ENCODE assay signal across 23 cellular contexts in the genomic region with DNA sequence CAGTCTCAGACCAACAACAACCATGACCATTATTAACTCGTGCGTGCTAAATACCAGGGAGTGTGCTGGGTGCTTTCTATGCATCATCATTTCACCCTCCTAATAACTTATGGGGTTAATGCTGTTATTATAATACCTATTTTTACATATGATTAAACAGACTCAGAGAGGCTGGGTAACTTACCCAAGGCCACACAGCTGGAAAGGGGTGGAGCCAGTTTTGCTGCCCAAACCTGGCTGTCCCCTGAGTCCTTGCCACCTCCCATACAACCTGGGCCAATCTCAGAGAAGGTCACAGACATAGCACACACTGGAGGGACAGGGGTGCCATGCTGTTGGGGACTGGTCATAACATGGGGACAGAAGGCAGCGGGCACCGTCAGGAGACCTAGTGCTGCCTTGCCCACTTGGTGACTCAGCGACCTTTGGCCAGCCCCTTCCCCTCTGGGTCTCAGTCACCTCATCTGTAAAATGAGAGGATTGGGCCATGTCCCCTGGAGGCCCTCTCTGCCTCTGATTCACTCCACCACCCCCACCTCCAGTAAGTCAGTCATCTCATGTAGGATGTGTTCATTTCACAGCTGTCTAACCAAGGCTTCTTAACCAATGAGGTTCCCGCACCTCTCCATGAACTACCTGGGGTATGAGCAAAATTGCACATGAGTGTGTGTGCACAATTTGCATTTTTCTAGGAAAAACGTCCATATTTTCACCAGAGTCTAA. TPM values are rescaled to one million over a fixed set of nuclear protein-coding genes. Genes with fewer than 3 reads are reported as not detected.
"Had no signal": no experiment of that assay in that cellular context is flagged by ENCODE, and none has a peak within 500 bp of the region (broad histone marks: within the 10 kb centered on the region; RNA-seq: fewer than 3 reads in every experiment).

No MANE protein-coding gene starts in this region.

- FAIRE-seq: astrocyte, colon, endothelial cell of umbilical vein had no signal

- H3K4me3 ChIP-seq: esophagus squamous epithelium, gastroesophageal sphincter, right lobe of liver, skin epidermis, thoracic aorta, upper lobe of left lung had no signal

- H3K4me1 ChIP-seq: gastroesophageal sphincter, right lobe of liver, upper lobe of left lung had no signal

- H3K4me3 Mint-ChIP-seq: activated naive CD8-positive, alpha-beta T cell treated with anti-CD3 and anti-CD28 coated beads for 36 hours; effector memory CD8-positive, alpha-beta T cell; natural killer cell treated with Interleukin-12 subunit alpha and Interleukin-12 subunit beta and Interleukin-15 and Interleukin-18, amount 100 ng/mL, for 72 hours; stimulated activated naive B cell treated with anti-CD40 and anti-IgM and Interleukin-4, amounts not matched to agents 10 μg/mL and 1 μg/mL and 100 μg/mL, for 72 hours; T-helper 1 cell treated with Interleukin-12 subunit alpha and Interleukin-12 subunit beta and Interleukin-4 antibody, amounts not matched to agents 30 μg/mL and 1 μg/mL, for 36 hours; WTC11 had no signal

- H3K9me3 ChIP-seq: esophagus squamous epithelium, gastroesophageal sphincter, right lobe of liver, thoracic aorta, upper lobe of left lung had no signal

- H3K27me3 ChIP-seq: right lobe of liver, upper lobe of left lung had no signal

- H3K36me3 ChIP-seq: esophagus squamous epithelium, gastroesophageal sphincter, right lobe of liver, thoracic aorta, upper lobe of left lung had no signal

- DNase-seq: activated gamma-delta T cell; activated naive CD8-positive, alpha-beta T cell treated with anti-CD3 and anti-CD28 coated beads for 36 hours; central memory CD4-positive, alpha-beta T cell; effector memory CD8-positive, alpha-beta T cell; esophagus squamous epithelium; hypothalamus; left cardiac atrium; midbrain; right lobe of liver; stimulated activated naive B cell treated with anti-CD40 and anti-IgM and Interleukin-4, amounts not matched to agents 10 μg/mL and 1 μg/mL and 100 μg/mL, for 72 hours; T1000; upper lobe of left lung had no signal

- H3K4me1 Mint-ChIP-seq: stimulated activated naive B cell treated with anti-CD40 and anti-IgM and Interleukin-4, amounts not matched to agents 10 μg/mL and 1 μg/mL and 100 μg/mL, for 72 hours had no signal

- H3K27ac ChIP-seq: esophagus squamous epithelium, gastroesophageal sphincter, right lobe of liver, skin epidermis, thoracic aorta, upper lobe of left lung had no signal

- H3K9me3 Mint-ChIP-seq: activated naive CD8-positive, alpha-beta T cell treated with anti-CD3 and anti-CD28 coated beads for 36 hours; effector memory CD8-positive, alpha-beta T cell; natural killer cell treated with Interleukin-12 subunit alpha and Interleukin-12 subunit beta and Interleukin-15 and Interleukin-18, amount 100 ng/mL, for 72 hours; stimulated activated naive B cell treated with anti-CD40 and anti-IgM and Interleukin-4, amounts not matched to agents 10 μg/mL and 1 μg/mL and 100 μg/mL, for 72 hours; T-helper 1 cell treated with Interleukin-12 subunit alpha and Interleukin-12 subunit beta and Interleukin-4 antibody, amounts not matched to agents 30 μg/mL and 1 μg/mL, for 36 hours had no signal

- H3K27ac Mint-ChIP-seq: activated naive CD8-positive, alpha-beta T cell treated with anti-CD3 and anti-CD28 coated beads for 36 hours; effector memory CD8-positive, alpha-beta T cell; natural killer cell treated with Interleukin-12 subunit alpha and Interleukin-12 subunit beta and Interleukin-15 and Interleukin-18, amount 100 ng/mL, for 72 hours; stimulated activated naive B cell treated with anti-CD40 and anti-IgM and Interleukin-4, amounts not matched to agents 10 μg/mL and 1 μg/mL and 100 μg/mL, for 72 hours; T-helper 1 cell treated with Interleukin-12 subunit alpha and Interleukin-12 subunit beta and Interleukin-4 antibody, amounts not matched to agents 30 μg/mL and 1 μg/mL, for 36 hours; WTC11 had no signal

- H3K36me3 Mint-ChIP-seq: activated naive CD8-positive, alpha-beta T cell treated with anti-CD3 and anti-CD28 coated beads for 36 hours; natural killer cell treated with Interleukin-12 subunit alpha and Interleukin-12 subunit beta and Interleukin-15 and Interleukin-18, amount 100 ng/mL, for 72 hours; stimulated activated naive B cell treated with anti-CD40 and anti-IgM and Interleukin-4, amounts not matched to agents 10 μg/mL and 1 μg/mL and 100 μg/mL, for 72 hours had no signal

- ATAC-seq: effector memory CD8-positive, alpha-beta T cell; gastroesophageal sphincter; left cardiac atrium; stimulated activated naive B cell treated with anti-CD40 and anti-IgM and Interleukin-4, amounts not matched to agents 10 μg/mL and 1 μg/mL and 100 μg/mL, for 72 hours; WTC11 had no signal

RNA-seq across cellular contexts. Expression of a gene that starts 11.4 kb away (rescaled TPM):
- total RNA-seq: activated naive CD8-positive, alpha-beta T cell treated with anti-CD3 and anti-CD28 coated beads for 36 hours; astrocyte; dermis microvascular lymphatic vessel endothelial cell; endothelial cell of umbilical vein; left cardiac atrium; natural killer cell treated with Interleukin-12 subunit alpha and Interleukin-12 subunit beta and Interleukin-15 and Interleukin-18, amount 100 ng/mL, for 72 hours; thoracic aorta; upper lobe of left lung had no signal
- polyA plus RNA-seq: endothelial cell of umbilical vein had no signal

RNA-seq across cellular contexts. Expression of a gene that starts 18.2 kb away (rescaled TPM):
- total RNA-seq: activated naive CD8-positive, alpha-beta T cell treated with anti-CD3 and anti-CD28 coated beads for 36 hours; dermis microvascular lymphatic vessel endothelial cell; endothelial cell of umbilical vein; gastroesophageal sphincter; natural killer cell treated with Interleukin-12 subunit alpha and Interleukin-12 subunit beta and Interleukin-15 and Interleukin-18, amount 100 ng/mL, for 72 hours; right lobe of liver; thoracic aorta had no signal
- polyA plus RNA-seq: endothelial cell of umbilical vein, liver had no signal

RNA-seq across cellular contexts. Expression of a gene that starts 19.2 kb away (rescaled TPM):
- total RNA-seq: activated naive CD8-positive, alpha-beta T cell treated with anti-CD3 and anti-CD28 coated beads for 36 hours; astrocyte; dermis microvascular lymphatic vessel endothelial cell; endothelial cell of umbilical vein; gastroesophageal sphincter; left cardiac atrium; liver; natural killer cell treated with Interleukin-12 subunit alpha and Interleukin-12 subunit beta and Interleukin-15 and Interleukin-18, amount 100 ng/mL, for 72 hours; right lobe of liver; thoracic aorta; upper lobe of left lung; WTC11 had no signal
- polyA plus RNA-seq: endothelial cell of umbilical vein, liver had no signal

RNA-seq across cellular contexts. Expression of a gene that starts 30.9 kb away (rescaled TPM):
- total RNA-seq: activated naive CD8-positive, alpha-beta T cell treated with anti-CD3 and anti-CD28 coated beads for 36 hours; astrocyte; dermis microvascular lymphatic vessel endothelial cell; endothelial cell of umbilical vein; left cardiac atrium; liver; natural killer cell treated with Interleukin-12 subunit alpha and Interleukin-12 subunit beta and Interleukin-15 and Interleukin-18, amount 100 ng/mL, for 72 hours; right lobe of liver; thoracic aorta; upper lobe of left lung; WTC11 had no signal
- polyA plus RNA-seq: endothelial cell of umbilical vein, liver had no signal
